In genomic region chr16:57809276-57809793, GRCh38 we compare ENCODE assay signal across 1 cellular context.
TF ChIP-seq lines count a peak whose summit lies in the region.

No MANE protein-coding gene starts in this region.

TF ChIP-seq in GM23338, 12 proteins besides CTCF, POLR2A, EP300 and RAD21 (continued from another document):
- TF ChIP-seq ZNF462 (CRISPR knock-in tag; IDR thresholded peaks at IDR 0.05): no peak
- no peak for TF ChIP-seq EZH2 (IDR thresholded peaks at IDR 0.05; ENCODE audit: low read depth, unreplicated experiment)
- TF ChIP-seq ETS1 (IDR thresholded peaks at IDR 0.05): no peak
- TF ChIP-seq JUNB (IDR thresholded peaks at IDR 0.05; ENCODE audit: unreplicated experiment): no peak
- no peak for TF ChIP-seq STAT1 (IDR thresholded peaks at IDR 0.05; ENCODE audit: unreplicated experiment)
- TF ChIP-seq REST (IDR thresholded peaks at IDR 0.05; ENCODE audit: unreplicated experiment): no peak
- TF ChIP-seq ZNF331 (CRISPR knock-in tag; IDR thresholded peaks at IDR 0.05; ENCODE audit: low read depth): no peak
TF ChIP-seq in GM23338: peak in this region for 0.
